Comparison of ENCODE assay signal across 25 cellular contexts in the genomic region with DNA sequence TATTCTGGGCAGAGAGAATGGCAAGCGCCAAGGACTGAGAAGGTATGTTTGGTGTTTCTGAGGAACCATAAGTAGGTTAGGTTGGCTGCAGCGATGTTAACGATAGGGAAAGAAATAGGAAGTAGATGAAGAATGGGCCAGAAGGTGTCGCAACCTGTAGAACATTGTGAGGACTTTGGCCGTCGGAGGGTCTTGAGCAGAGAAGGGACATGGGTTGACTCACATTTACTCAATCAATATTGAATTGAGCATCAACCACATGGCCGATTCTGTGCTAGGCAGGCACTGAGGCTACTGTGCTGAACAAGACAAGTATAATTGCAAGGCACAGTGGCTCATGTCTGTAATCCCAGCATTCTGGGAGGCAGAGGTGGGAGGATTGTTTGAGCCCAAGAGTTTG.
"Had no signal": no experiment of that assay in that cellular context is flagged by ENCODE, and none has a peak within 500 bp of the region (broad histone marks: within the 10 kb centered on the region; RNA-seq: fewer than 3 reads in every experiment).

No MANE protein-coding gene starts in this region.

- H3K27me3 ChIP-seq: esophagus squamous epithelium, hepatocyte, neural progenitor cell, ovary, right atrium auricular region, suprapubic skin, thyroid gland had no signal

- DNase-seq: effector memory CD8-positive, alpha-beta T cell; esophagus squamous epithelium; foreskin fibroblast; head of caudate nucleus; kidney; left cardiac atrium; left ventricle myocardium inferior; mesenchymal stem cell; midbrain; nucleus accumbens; ovary; small intestine; stimulated activated CD4-positive, alpha-beta T cell treated with anti-CD3 and anti-CD28 coated beads, Interleukin-2, amount 100 ng/mL, for 48 hours; stimulated activated CD8-positive, alpha-beta memory T cell treated with anti-CD3 and anti-CD28 coated beads, Interleukin-4, amount 100 ng/mL, for 48 hours; stimulated activated naive CD8-positive, alpha-beta T cell treated with anti-CD3 and anti-CD28 coated beads, Interleukin-15, Interleukin-2, amounts not matched to agents 100 U/mL and 50 U/mL, for 24 hours; thyroid gland had no signal

- H3K36me3 ChIP-seq: esophagus squamous epithelium, neural progenitor cell, ovary, right atrium auricular region, suprapubic skin, thyroid gland had no signal

- H3K9me3 ChIP-seq: esophagus squamous epithelium, left ventricle myocardium inferior, ovary, right atrium auricular region, suprapubic skin, thyroid gland had no signal

- H3K79me2 ChIP-seq: hepatocyte had no signal

- ATAC-seq: effector memory CD8-positive, alpha-beta T cell; left cardiac atrium; natural killer cell treated with Interleukin-12 subunit alpha and Interleukin-12 subunit beta and Interleukin-15 and Interleukin-18, amount 100 ng/mL, for 72 hours; stimulated activated effector memory CD8-positive, alpha-beta T cell treated with anti-CD3 and anti-CD28 coated beads, Interleukin-12 subunit alpha, Interleukin-12 subunit beta, amount 100 ng/mL, for 72 hours; stimulated activated naive CD8-positive, alpha-beta T cell treated with anti-CD3 and anti-CD28 coated beads, Interleukin-15, Interleukin-2, amounts not matched to agents 100 U/mL and 50 U/mL, for 24 hours had no signal

- H3K4me3 ChIP-seq: esophagus squamous epithelium, hepatocyte, left ventricle myocardium inferior, lung, neural progenitor cell, ovary, right atrium auricular region, suprapubic skin, thyroid gland had no signal

- H3K9ac ChIP-seq: neural progenitor cell had no signal

- H3K4me2 ChIP-seq: hepatocyte, neural progenitor cell had no signal

- FAIRE-seq: kidney, small intestine, urothelium cell line had no signal

- H3K27ac ChIP-seq: epithelial cell of prostate, esophagus squamous epithelium, hepatocyte, left ventricle myocardium inferior, neural progenitor cell, ovary, right atrium auricular region, suprapubic skin, thyroid gland had no signal

- H3K4me1 ChIP-seq: esophagus squamous epithelium, left ventricle myocardium inferior, neural progenitor cell, right atrium auricular region, suprapubic skin, thyroid gland had no signal

- H2AFZ ChIP-seq: hepatocyte, neural progenitor cell had no signal
